11 cellular contexts compared by ENCODE assay signal in the genomic region with DNA sequence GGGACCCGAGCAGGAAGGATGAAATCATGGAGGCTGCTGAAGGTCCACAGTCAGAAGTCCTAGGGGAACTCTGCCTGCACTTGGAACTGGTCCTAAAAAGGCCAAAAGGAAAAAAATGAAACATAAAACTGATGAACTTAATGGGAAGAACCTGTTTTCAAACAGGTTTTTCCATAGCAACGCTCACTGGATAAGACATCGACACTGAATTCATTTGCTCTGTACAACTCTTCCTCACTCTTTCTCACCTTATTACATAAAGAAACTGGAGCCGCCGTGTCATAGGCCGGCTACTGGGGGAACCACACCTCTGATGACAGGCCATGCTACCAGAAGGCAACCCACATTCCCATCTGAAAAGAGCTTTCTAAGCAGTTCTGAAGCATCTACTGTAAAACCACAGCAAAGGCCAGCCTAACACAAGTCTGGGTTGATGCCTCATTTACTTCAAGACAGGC.
A peak's percentile ranks its signal among the peaks of the same experiment; 100 is the strongest.
DNase-seq lines count a peak whose midpoint lies in the region; ATAC-seq and TF ChIP-seq lines count a peak whose summit lies in the region.
"Had no signal": no experiment of that assay in that cellular context is flagged by ENCODE, and none has a peak within 500 bp of the region (broad histone marks: within the 10 kb centered on the region; RNA-seq: fewer than 3 reads in every experiment).

No MANE protein-coding gene starts in this region.

- no peak overlapping the region for H3K9ac ChIP-seq in colonic mucosa (ENCODE audit: low read depth in 2 of 2, low read length in 2 of 2)

- no peak for DNase-seq in activated CD4-positive, alpha-beta T cell treated with anti-CD3 and anti-CD28 coated beads, Interleukin-2, amount 10 ng/mL, durations not matched to agents 24 days and 14 days
- DNase-seq in activated CD4-positive, alpha-beta T cell treated with anti-CD3 and anti-CD28 coated beads for 1 hour = no peak
- no peak for DNase-seq in activated naive CD8-positive, alpha-beta T cell treated with anti-CD3 and anti-CD28 coated beads, Interleukin-2, amount 50 U/mL, for 24 hours
- DNase-seq in right cardiac atrium (no peak), stomach (no peak), colonic mucosa (no peak)
- DNase-seq: central memory CD4-positive, alpha-beta T cell; Peyer's patch had no signal

- H3K36me3 Mint-ChIP-seq in activated CD4-positive, alpha-beta T cell treated with anti-CD3 and anti-CD28 coated beads, Interleukin-2, amount 10 ng/mL, durations not matched to agents 24 days and 14 days (ENCODE audit: low read depth) = peaks cover 27% of the 10 kb centered on the region
- peaks cover 66% of the 10 kb centered on the region for H3K36me3 Mint-ChIP-seq in activated naive CD8-positive, alpha-beta T cell treated with anti-CD3 and anti-CD28 coated beads, Interleukin-2, amount 50 U/mL, for 24 hours (ENCODE audit: low read depth)

- H3K4me1 Mint-ChIP-seq in activated CD4-positive, alpha-beta T cell treated with anti-CD3 and anti-CD28 coated beads, Interleukin-2, amount 10 ng/mL, durations not matched to agents 24 days and 14 days = peaks cover 15% of the 10 kb centered on the region
- H3K4me1 Mint-ChIP-seq in activated naive CD8-positive, alpha-beta T cell treated with anti-CD3 and anti-CD28 coated beads, Interleukin-2, amount 50 U/mL, for 24 hours = no peaks in the 10 kb centered on the region

- whole genome bisulfite sequencing in right cardiac atrium = 79% methylated on average over 6 of the region's 6 CpGs
- WGBS in stomach, 5 donors = 64 to 82% (median 68%) methylated on average over 6 of the region's 6 CpGs

- H3K27ac ChIP-seq in right cardiac atrium (ENCODE audit: low read length) (peak overlapping the region; percentile 61), stomach (peak overlapping the region in 3 of 5 donors; percentile 9 to 49 (median 46)), colonic mucosa (no peak overlapping the region)

- H3K27me3 ChIP-seq in right cardiac atrium (ENCODE audit: control insufficient read depth, insufficient read depth) = no peaks in the 10 kb centered on the region
- no peaks in the 10 kb centered on the region for H3K27me3 ChIP-seq in stomach
- H3K27me3 ChIP-seq in colonic mucosa = no peaks in the 10 kb centered on the region
- H3K27me3 ChIP-seq: MG63, Peyer's patch had no signal

- TF ChIP-seq CTCF in stomach (IDR thresholded peaks at IDR 0.05) (no peak), colonic mucosa (IDR thresholded peaks at IDR 0.05) (no peak)

- peaks cover 4% of the 10 kb centered on the region for H3K4me1 ChIP-seq in right cardiac atrium (ENCODE audit: control insufficient read depth, insufficient read depth, low read length)
- peaks cover 10 to 46% (median 21%) of the 10 kb centered on the region in 4 donors for H3K4me1 ChIP-seq in stomach
- H3K4me1 ChIP-seq in colonic mucosa = no peaks in the 10 kb centered on the region
- H3K4me1 ChIP-seq: Peyer's patch had no signal

- H3K4me3 ChIP-seq in right cardiac atrium (ENCODE audit: low read length) (no peak overlapping the region), stomach (no peak overlapping the region), colonic mucosa (no peak overlapping the region)
- H3K4me3 ChIP-seq: MG63, Peyer's patch had no signal

- no peaks in the 10 kb centered on the region for H3K9me3 Mint-ChIP-seq in activated CD4-positive, alpha-beta T cell treated with anti-CD3 and anti-CD28 coated beads, Interleukin-2, amount 10 ng/mL, durations not matched to agents 24 days and 14 days
- H3K9me3 Mint-ChIP-seq in activated naive CD8-positive, alpha-beta T cell treated with anti-CD3 and anti-CD28 coated beads, Interleukin-2, amount 50 U/mL, for 24 hours = no peaks in the 10 kb centered on the region

- H3K36me3 ChIP-seq in stomach = peaks cover 6 to 44% (median 21%) of the 10 kb centered on the region in 4 donors
- H3K36me3 ChIP-seq in colonic mucosa = no peaks in the 10 kb centered on the region

- peak overlapping the region; percentile 9 for H3K27ac Mint-ChIP-seq in activated CD4-positive, alpha-beta T cell treated with anti-CD3 and anti-CD28 coated beads, Interleukin-2, amount 10 ng/mL, durations not matched to agents 24 days and 14 days
- H3K27ac Mint-ChIP-seq in activated naive CD8-positive, alpha-beta T cell treated with anti-CD3 and anti-CD28 coated beads, Interleukin-2, amount 50 U/mL, for 24 hours = peak overlapping the region; percentile 49

- ATAC-seq in activated naive CD8-positive, alpha-beta T cell treated with anti-CD3 and anti-CD28 coated beads, Interleukin-2, amount 50 U/mL, for 24 hours = peak; percentile 33
- peak; percentile 10 to 27 for ATAC-seq in right cardiac atrium
- no peak for ATAC-seq in GM21786 (IDR thresholded peaks at IDR 0.05; ENCODE audit: unreplicated experiment)
- no peak for ATAC-seq in GM21619 (IDR thresholded peaks at IDR 0.05; ENCODE audit: unreplicated experiment)

- H3K27me3 Mint-ChIP-seq in activated CD4-positive, alpha-beta T cell treated with anti-CD3 and anti-CD28 coated beads, Interleukin-2, amount 10 ng/mL, durations not matched to agents 24 days and 14 days = no peaks in the 10 kb centered on the region
- no peaks in the 10 kb centered on the region for H3K27me3 Mint-ChIP-seq in activated naive CD8-positive, alpha-beta T cell treated with anti-CD3 and anti-CD28 coated beads, Interleukin-2, amount 50 U/mL, for 24 hours

- no peak for TF ChIP-seq POLR2A in stomach (IDR thresholded peaks at IDR 0.05)

- intact Hi-C loops in activated CD4-positive, alpha-beta T cell treated with anti-CD3 and anti-CD28 coated beads, Interleukin-2, amount 10 ng/mL, durations not matched to agents 24 days and 14 days (cut with micrococcal nuclease) = no loop called here
- intact Hi-C loops in right cardiac atrium (cut with DNase I) (no loop called here), stomach (cut with DNase I; ENCODE audit: low total_unique reads) (no loop called here), colonic mucosa (cut with DNase I) (no loop called here)

- H3K4me3 Mint-ChIP-seq in activated CD4-positive, alpha-beta T cell treated with anti-CD3 and anti-CD28 coated beads, Interleukin-2, amount 10 ng/mL, durations not matched to agents 24 days and 14 days = no peak overlapping the region
- H3K4me3 Mint-ChIP-seq in activated naive CD8-positive, alpha-beta T cell treated with anti-CD3 and anti-CD28 coated beads, Interleukin-2, amount 50 U/mL, for 24 hours = no peak overlapping the region

- no peak for TF ChIP-seq EP300 in stomach (IDR thresholded peaks at IDR 0.05)

- no peaks in the 10 kb centered on the region for H3K9me3 ChIP-seq in right cardiac atrium (ENCODE audit: control insufficient read depth, low read length)
- H3K9me3 ChIP-seq in stomach = no peaks in the 10 kb centered on the region
- no peaks in the 10 kb centered on the region for H3K9me3 ChIP-seq in colonic mucosa
- H3K9me3 ChIP-seq: MG63, Peyer's patch had no signal

Comparison
In these comparisons a context has a peak if more than half of its experiments do, and no peak if none do; other contexts are left out.
1. ATAC-seq: peak in activated naive CD8-positive, alpha-beta T cell treated with anti-CD3 and anti-CD28 coated beads, Interleukin-2, amount 50 U/mL, for 24 hours (single experiment) and right cardiac atrium (2 of 2); none in GM21786 (single experiment) and GM21619 (single experiment).